ENCODE assay signal across 15 cellular contexts in genomic region chr17:72416054-72416691, GRCh38.
DNase-seq lines count a peak whose midpoint lies in the region; ATAC-seq, FAIRE-seq and TF ChIP-seq lines count a peak whose summit lies in the region.
"Had no signal": no experiment of that assay in that cellular context is flagged by ENCODE, and none has a peak within 500 bp of the region (broad histone marks: within the 10 kb centered on the region; RNA-seq: fewer than 3 reads in every experiment).

No MANE protein-coding gene starts in this region.

- no peaks in the 10 kb centered on the region for H3K79me1 ChIP-seq in H1 (ENCODE audit: low read depth, low read length)

- H4K91ac ChIP-seq in H1 (replicated peaks; ENCODE audit: insufficient read length, low read length) = no peak overlapping the region

- no peak overlapping the region for H2BK5ac ChIP-seq in H1 (ENCODE audit: low read depth, low read length)

- H3K4me3 ChIP-seq in HCT116 (replicated peaks in 1 of 2; ENCODE audit: low read depth in 1 of 2, low read length in 2 of 2) (no peak overlapping the region), H1 (ENCODE audit: extremely low read depth in 1 of 4, insufficient read depth in 2 of 4, low read depth in 3 of 4, low read length in 4 of 4) (no peak overlapping the region), lower lobe of right lung (no peak overlapping the region)
- H3K4me3 ChIP-seq: HAP-1 had no signal

- BruUV-seq in HCT116 (replicated peaks; lab: Mats Ljungman, UMichigan) = no TSS peak

- H3K27me3 ChIP-seq in HCT116 (ENCODE audit: insufficient read depth, low read length) (no peaks in the 10 kb centered on the region), H1 (replicated peaks in 1 of 4; ENCODE audit: control insufficient read depth in 3 of 4, extremely low read depth in 1 of 4, insufficient read depth in 3 of 4, low read length in 3 of 4) (peaks cover 0 to 5% (median 3%) of the 10 kb centered on the region in 4 experiments; a peak in 3 of 7 replicates), lower lobe of right lung (ENCODE audit: low read depth) (no peaks in the 10 kb centered on the region)
- H3K27me3 ChIP-seq: brain microvascular endothelial cell, neutrophil had no signal

- H3K27ac ChIP-seq in HCT116 (ENCODE audit: low read depth, low read length) (peak overlapping the region; percentile 47), H1 (ENCODE audit: low read depth, low read length) (no peak overlapping the region), lower lobe of right lung (no peak overlapping the region)
- H3K27ac ChIP-seq: brain microvascular endothelial cell, neutrophil had no signal

- peaks cover 23% of the 10 kb centered on the region; the same call in 1 of the 2 replicates for H3K79me2 ChIP-seq in HCT116 (ENCODE audit: insufficient read depth, low read length)
- H3K79me2 ChIP-seq in H1 (ENCODE audit: control insufficient read depth in 1 of 2, insufficient read depth in 2 of 2, low read length in 2 of 2) = no peaks in the 10 kb centered on the region

- H3K9ac ChIP-seq in HCT116 (ENCODE audit: low read length) (no peak overlapping the region), H1 (replicated peaks in 1 of 4; ENCODE audit: extremely low read depth in 1 of 4, low read depth in 3 of 4, low read length in 3 of 4) (no peak overlapping the region)

- DNase-seq in HCT116 (ENCODE audit: low read depth, low spot score) = no peak
- DNase-seq in RPMI7951 (ENCODE audit: low read depth) = peak; percentile 53
- no peak for DNase-seq in H1 (ENCODE audit: low read depth in 1 of 2, low spot score in 2 of 2)
- no peak for DNase-seq in sciatic nerve (ENCODE audit: low spot score)
- no peak for DNase-seq in lower lobe of right lung
- DNase-seq: brain microvascular endothelial cell, KBM-7, SIG-M5 had no signal

- ATAC-seq in HCT116 (no peak), sciatic nerve (peak; percentile 12), HG02852 (IDR thresholded peaks at IDR 0.05; ENCODE audit: unreplicated experiment) (no peak), GM19328 (IDR thresholded peaks at IDR 0.05; ENCODE audit: unreplicated experiment) (no peak), GM18520 (IDR thresholded peaks at IDR 0.05; ENCODE audit: unreplicated experiment) (no peak), lower lobe of right lung (no peak)
- ATAC-seq: activated CD4-positive, CD25-positive, alpha-beta regulatory T cell treated with anti-CD3 and anti-CD28 coated beads, Interleukin-2, amount 50 U/mL, for 24 hours had no signal

- H2AFZ ChIP-seq in HCT116 (ENCODE audit: low read depth, low read length, poor library complexity, severe bottlenecking) (no peak overlapping the region), H1 (ENCODE audit: low read length) (no peak overlapping the region)

- TF ChIP-seq CTCF in HCT116 (IDR thresholded peaks at IDR 0.05 in 2 of 3, conservative IDR thresholded peaks at IDR 0.05 in 1 of 3; ENCODE audit: borderline replicate concordance in 1 of 3, insufficient read depth in 1 of 3, low read depth in 2 of 3, low read length in 2 of 3) = no peak
- TF ChIP-seq CTCF in H1 (IDR thresholded peaks at IDR 0.05; ENCODE audit: control extremely low read depth in 1 of 3, insufficient read depth in 1 of 3, low read depth in 1 of 3, low read length in 3 of 3) = no peak
- no peak for TF ChIP-seq CTCF in lower lobe of right lung (IDR thresholded peaks at IDR 0.05)

- no peaks in the 10 kb centered on the region for H3K23me2 ChIP-seq in H1 (ENCODE audit: low read depth, low read length)

- intact Hi-C loops in HCT116 (cut with micrococcal nuclease) = no loop called here
- intact Hi-C loops in sciatic nerve (cut with DNase I) = no loop called here
- intact Hi-C loops in lower lobe of right lung (cut with DNase I) = no loop called here

- no peak for TF ChIP-seq RAD21 in HCT116 (IDR thresholded peaks at IDR 0.05; ENCODE audit: low read depth)
- TF ChIP-seq RAD21 in H1 (IDR thresholded peaks at IDR 0.05 in 1 of 2, conservative IDR thresholded peaks at IDR 0.05 in 1 of 2; ENCODE audit: low read depth in 2 of 2, low read length in 2 of 2) = no peak

- WGBS in H1 (ENCODE audit: extremely low coverage in 1 of 2, insufficient coverage in 1 of 2, insufficient read length in 1 of 2, insufficient replicate concordance in 2 of 2, low coverage in 1 of 2, low lambda C conversion rate in 2 of 2, missing lambda C conversion rate in 1 of 2), 2 experiments = 65% methylated on average over 5 of the region's 6 CpGs; no CpG with 5 or more reads in 1 of the 2 experiments

- H3K36me3 ChIP-seq in HCT116 (ENCODE audit: control insufficient read depth in 1 of 2, insufficient read depth in 2 of 2, low read length in 2 of 2) = peaks cover 0 to 25% of the 10 kb centered on the region in 2 experiments; a peak in 2 of 4 replicates
- H3K36me3 ChIP-seq in H1 (ENCODE audit: control insufficient read depth in 2 of 4, insufficient read depth in 4 of 4, low read length in 3 of 4) = no peaks in the 10 kb centered on the region
- no peaks in the 10 kb centered on the region for H3K36me3 ChIP-seq in lower lobe of right lung
- H3K36me3 ChIP-seq: HAP-1, neutrophil had no signal

- H2BK120ac ChIP-seq in H1 (replicated peaks; ENCODE audit: low read depth, low read length) = no peak overlapping the region

- H3K9me2 ChIP-seq in HCT116 (ENCODE audit: insufficient read depth) = no peaks in the 10 kb centered on the region

- no peak for FAIRE-seq in H1 (lab: Jason Lieb, UNC)
- FAIRE-seq: GM19239 had no signal

- no peak overlapping the region for H3K14ac ChIP-seq in H1 (ENCODE audit: insufficient read length)

- H3K56ac ChIP-seq in H1 (replicated peaks; ENCODE audit: insufficient read length, low read depth, low read length) = no peak overlapping the region

- H3K23ac ChIP-seq in H1 (ENCODE audit: insufficient read length) = no peak overlapping the region

- no peak overlapping the region for H2AK5ac ChIP-seq in H1 (ENCODE audit: low read depth, low read length)

- H4K8ac ChIP-seq in H1 (ENCODE audit: extremely low read depth, insufficient read depth, low read length) = no peak overlapping the region

- H3K4ac ChIP-seq in H1 (replicated peaks; ENCODE audit: insufficient read length, low read depth, low read length) = no peak overlapping the region

- peak overlapping the region; percentile 10 for H3K4me2 ChIP-seq in HCT116 (ENCODE audit: low read length)
- H3K4me2 ChIP-seq in H1 (ENCODE audit: insufficient read depth in 1 of 2, low read depth in 2 of 2, low read length in 2 of 2) = no peak overlapping the region; a peak in 1 of 4 replicates

- H4K20me1 ChIP-seq in HCT116 (ENCODE audit: insufficient read depth) (no peaks in the 10 kb centered on the region), H1 (replicated peaks in 1 of 2; ENCODE audit: control insufficient read depth in 1 of 2, insufficient read depth in 2 of 2, low read length in 2 of 2) (no peaks in the 10 kb centered on the region)

- no peak overlapping the region for H2BK15ac ChIP-seq in H1 (ENCODE audit: low read length)

- no peak overlapping the region for H2BK12ac ChIP-seq in H1 (ENCODE audit: low read depth, low read length)

- RAD21 ChIA-PET in HCT116 (lab: Charles Lee; ENCODE audit: low non-redundant PET in 1 of 2, low total read pairs in 2 of 2, uncharacterized antibody in 2 of 2, unreplicated experiment in 2 of 2) = interaction anchor here in 1 of 2 experiments (0.8 kb wide), 1 partner anchor 34 kb away, joined by 3 read pairs; no protein-coding TSS in a partner anchor

- POLR2A ChIA-PET in HCT116 (lab: Charles Lee) = interaction anchor here (1.1 to 1.4 kb wide), 3 partner anchors 8 to 40 kb away, joined by 3 to 6 read pairs (median 3); no protein-coding TSS in a partner anchor
- POLR2A ChIA-PET in H1 (lab: Charles Lee; ENCODE audit: partially characterized antibody) = no interaction called here

- CTCF ChIA-PET in HCT116 (lab: Charles Lee) = no interaction called here
- CTCF ChIA-PET in H1 (lab: Charles Lee; ENCODE audit: partially characterized antibody) = interaction anchor here (1.0 to 1.3 kb wide), 3 partner anchors 9 to 19 kb away, joined by 3 to 4 read pairs (median 4); no protein-coding TSS in a partner anchor

- no peak for TF ChIP-seq EP300 in H1 (IDR thresholded peaks at IDR 0.05; ENCODE audit: borderline replicate concordance in 1 of 2, low read depth in 2 of 2, low read length in 2 of 2)

- H2BK20ac ChIP-seq in H1 (ENCODE audit: low read length) = no peak overlapping the region

- no peak overlapping the region; the same call in 1 of the 2 replicates for H3K18ac ChIP-seq in H1 (ENCODE audit: extremely low read depth, low read length)

- H4K5ac ChIP-seq in H1 (ENCODE audit: insufficient read length, low read depth, low read length) = peak overlapping the region; percentile 20

- H3K4me1 ChIP-seq in HCT116 (ENCODE audit: control insufficient read depth in 1 of 2, insufficient read depth in 2 of 2, low read length in 2 of 2) = peaks cover 62 to 87% of the 10 kb centered on the region in 2 experiments
- H3K4me1 ChIP-seq in H1 (replicated peaks in 1 of 4; ENCODE audit: control insufficient read depth in 3 of 4, insufficient read depth in 4 of 4, low read length in 3 of 4) = peaks cover 0 to 6% (median 0%) of the 10 kb centered on the region in 4 experiments; a peak in 2 of 7 replicates
- H3K4me1 ChIP-seq in lower lobe of right lung = no peaks in the 10 kb centered on the region
- H3K4me1 ChIP-seq: HAP-1 had no signal

- H3K9me3 ChIP-seq in HCT116 (ENCODE audit: control insufficient read depth in 1 of 2, insufficient read depth in 1 of 2, low read depth in 1 of 2, low read length in 2 of 2) (peaks cover 9 to 24% of the 10 kb centered on the region in 2 experiments; a peak in 3 of 4 replicates), H1 (ENCODE audit: insufficient read depth in 2 of 2, low read depth in 1 of 2, low read length in 1 of 2) (peaks cover 2 to 5% of the 10 kb centered on the region in 2 experiments; a peak in 2 of 4 replicates), lower lobe of right lung (peaks cover 9% of the 10 kb centered on the region)
- H3K9me3 ChIP-seq: HAP-1, neutrophil had no signal

- TF ChIP-seq POLR2A in HCT116 (IDR thresholded peaks at IDR 0.05; ENCODE audit: borderline replicate concordance, extremely low read depth, insufficient read depth, insufficient read length) (no peak), H1 (IDR thresholded peaks at IDR 0.05; ENCODE audit: control extremely low read depth in 1 of 2, low read depth in 2 of 2, low read length in 2 of 2) (no peak)

TF ChIP-seq in HCT116, 20 proteins besides CTCF, POLR2A, EP300 and RAD21 (continues in another document):
- TF ChIP-seq CBX3 (IDR thresholded peaks at IDR 0.05; ENCODE audit: low read depth) (peak; percentile 54), SRF (IDR thresholded peaks at IDR 0.05; ENCODE audit: low read depth) (no peak), CEBPB (IDR thresholded peaks at IDR 0.05; ENCODE audit: low read depth) (no peak), SP1 (IDR thresholded peaks at IDR 0.05; ENCODE audit: low read depth) (peak; percentile 55)

TF ChIP-seq in H1, 55 proteins besides CTCF, POLR2A, EP300 and RAD21 (continues in another document):
- no peak for TF ChIP-seq POLR2AphosphoS5 (IDR thresholded peaks at IDR 0.05; ENCODE audit: low read depth, low read length)
- TF ChIP-seq, protein P1, sequence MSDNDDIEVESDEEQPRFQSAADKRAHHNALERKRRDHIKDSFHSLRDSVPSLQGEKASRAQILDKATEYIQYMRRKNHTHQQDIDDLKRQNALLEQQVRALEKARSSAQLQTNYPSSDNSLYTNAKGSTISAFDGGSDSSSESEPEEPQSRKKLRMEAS (IDR thresholded peaks at IDR 0.05) = no peak
- no peak for TF ChIP-seq NRF1 (IDR thresholded peaks at IDR 0.05; ENCODE audit: low read depth, low read length)
- no peak for TF ChIP-seq EZH2 (IDR thresholded peaks at IDR 0.05; ENCODE audit: low read depth, low read length, severe bottlenecking)
